19 cellular contexts compared by ENCODE assay signal in the genomic region with DNA sequence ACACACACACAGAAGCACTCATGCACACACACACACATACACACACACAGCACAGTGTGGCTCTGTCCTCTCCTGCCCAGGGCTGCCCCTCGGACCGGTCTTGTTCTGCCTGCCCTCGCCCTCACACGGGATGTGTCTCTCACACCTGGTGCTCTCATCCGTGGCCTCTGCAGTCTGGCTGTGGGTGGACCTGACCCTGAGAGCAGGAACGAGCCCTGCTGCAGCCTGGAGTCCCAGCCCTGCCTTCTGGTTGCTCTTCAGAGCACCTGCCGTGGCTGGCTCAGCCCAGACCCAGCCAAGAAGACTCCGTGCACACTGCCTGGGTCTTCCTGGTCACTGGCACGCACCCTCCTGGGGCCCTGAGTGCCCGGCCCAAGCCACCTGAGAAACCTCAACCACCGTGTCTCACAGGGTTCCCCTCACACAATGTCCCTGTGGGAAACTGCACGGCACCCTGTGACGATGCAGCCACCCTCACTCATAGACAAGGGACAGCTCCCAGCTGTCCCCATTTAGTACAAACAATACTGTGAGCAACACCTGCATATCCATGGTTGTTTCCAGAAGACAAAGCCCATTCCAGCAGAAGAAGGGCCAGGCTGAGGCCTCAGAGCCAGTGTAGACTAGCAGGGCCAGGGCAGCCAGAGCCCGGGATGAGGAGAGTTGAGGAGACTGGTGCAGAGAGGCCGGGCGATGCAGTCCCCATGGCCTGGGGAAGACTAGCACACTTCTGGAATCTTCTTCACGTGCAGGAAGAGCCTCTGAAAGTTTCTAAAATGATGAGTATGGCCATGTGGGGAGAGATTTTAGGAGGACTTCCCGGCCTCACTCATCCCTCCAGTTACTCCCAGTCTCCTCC.
DNase-seq lines count a peak whose midpoint lies in the region; ATAC-seq, FAIRE-seq and TF ChIP-seq lines count a peak whose summit lies in the region.
"Had no signal": no experiment of that assay in that cellular context is flagged by ENCODE, and none has a peak within 500 bp of the region (broad histone marks: within the 10 kb centered on the region; RNA-seq: fewer than 3 reads in every experiment).

No MANE protein-coding gene starts in this region.

- no peak for TF ChIP-seq CTCF in H1 (IDR thresholded peaks at IDR 0.05; ENCODE audit: control extremely low read depth in 1 of 3, insufficient read depth in 1 of 3, low read depth in 1 of 3, low read length in 3 of 3)

- CTCF ChIA-PET in H1 (lab: Charles Lee; ENCODE audit: partially characterized antibody): interaction anchor here (1.0 to 1.8 kb wide), 2 partner anchors 12 to 17 kb away, joined by 3 to 7 read pairs; no protein-coding TSS in a partner anchor

- H3K9me3 ChIP-seq in BLaER1 (peaks cover 36% of the 10 kb centered on the region), H1 (ENCODE audit: insufficient read depth in 2 of 2, low read depth in 1 of 2, low read length in 1 of 2) (no peaks in the 10 kb centered on the region; a peak in 1 of 4 replicates)
- H3K9me3 ChIP-seq: prostate gland had no signal

- H2BK5ac ChIP-seq in H1 (ENCODE audit: low read depth, low read length): no peak overlapping the region; the same call in 1 of the 2 replicates

- no peak overlapping the region for H3K14ac ChIP-seq in H1 (ENCODE audit: insufficient read length)

- H3K4me3 ChIP-seq in BLaER1 (no peak overlapping the region), H1 (ENCODE audit: extremely low read depth in 1 of 4, insufficient read depth in 2 of 4, low read depth in 3 of 4, low read length in 4 of 4) (no peak overlapping the region)
- H3K4me3 ChIP-seq: breast epithelium, heart left ventricle, prostate gland had no signal

- peak overlapping the region; percentile 75 for H3K4me2 ChIP-seq in BLaER1
- H3K4me2 ChIP-seq in H1 (ENCODE audit: insufficient read depth in 1 of 2, low read depth in 2 of 2, low read length in 2 of 2): no peak overlapping the region

- no peak overlapping the region for H2BK120ac ChIP-seq in H1 (replicated peaks; ENCODE audit: low read depth, low read length)

- in situ Hi-C loops in G401 (cut with HindIII; ENCODE audit: low sequenced_read_pairs): no loop called here

- no peak overlapping the region for H2AFZ ChIP-seq in H1 (ENCODE audit: low read length)

- no peak overlapping the region for H3K56ac ChIP-seq in H1 (replicated peaks; ENCODE audit: insufficient read length, low read depth, low read length)

- H3K23me2 ChIP-seq in H1 (ENCODE audit: low read depth, low read length): no peaks in the 10 kb centered on the region

- H3K27me3 ChIP-seq in BLaER1 (no peaks in the 10 kb centered on the region), H1 (replicated peaks in 1 of 4; ENCODE audit: control insufficient read depth in 3 of 4, extremely low read depth in 1 of 4, insufficient read depth in 3 of 4, low read length in 3 of 4) (no peaks in the 10 kb centered on the region)

- TF ChIP-seq RAD21 in H1 (IDR thresholded peaks at IDR 0.05 in 1 of 2, conservative IDR thresholded peaks at IDR 0.05 in 1 of 2; ENCODE audit: low read depth in 2 of 2, low read length in 2 of 2): no peak

- FAIRE-seq in H1 (lab: Jason Lieb, UNC): no peak
- FAIRE-seq in GM12892 (lab: Jason Lieb, UNC): no peak
- FAIRE-seq: TTC549 had no signal

- H4K20me1 ChIP-seq in BLaER1 (no peaks in the 10 kb centered on the region), H1 (replicated peaks in 1 of 2; ENCODE audit: control insufficient read depth in 1 of 2, insufficient read depth in 2 of 2, low read length in 2 of 2) (no peaks in the 10 kb centered on the region)

- no peak overlapping the region for H2BK12ac ChIP-seq in H1 (ENCODE audit: low read depth, low read length)

- no peaks in the 10 kb centered on the region for H3K79me2 ChIP-seq in H1 (ENCODE audit: control insufficient read depth in 1 of 2, insufficient read depth in 2 of 2, low read length in 2 of 2)

- no peak overlapping the region; the same call in 1 of the 2 replicates for H2BK20ac ChIP-seq in H1 (ENCODE audit: low read length)

- 88% methylated on average over 18 of the region's 18 CpGs; no CpG with 5 or more reads in 1 of the 2 experiments for WGBS in H1 (ENCODE audit: extremely low coverage in 1 of 2, insufficient coverage in 1 of 2, insufficient read length in 1 of 2, insufficient replicate concordance in 2 of 2, low coverage in 1 of 2, low lambda C conversion rate in 2 of 2, missing lambda C conversion rate in 1 of 2), 2 experiments

- no peak overlapping the region for H3K23ac ChIP-seq in H1 (ENCODE audit: insufficient read length)

- TF ChIP-seq POLR2A in H1 (IDR thresholded peaks at IDR 0.05; ENCODE audit: control extremely low read depth in 1 of 2, low read depth in 2 of 2, low read length in 2 of 2) (no peak), GM12892 (IDR thresholded peaks at IDR 0.05; ENCODE audit: low read depth, low read length) (no peak)

- no peak overlapping the region for H4K8ac ChIP-seq in H1 (ENCODE audit: extremely low read depth, insufficient read depth, low read length)

- H2AK5ac ChIP-seq in H1 (ENCODE audit: low read depth, low read length): peak overlapping the region; percentile 85

- no peak for TF ChIP-seq EP300 in H1 (IDR thresholded peaks at IDR 0.05; ENCODE audit: borderline replicate concordance in 1 of 2, low read depth in 2 of 2, low read length in 2 of 2)

- POLR2A ChIA-PET in H1 (lab: Charles Lee; ENCODE audit: partially characterized antibody): no interaction called here

- peak overlapping the region; percentile 52 for H3K27ac ChIP-seq in BLaER1
- H3K27ac ChIP-seq in H1 (ENCODE audit: low read depth, low read length): no peak overlapping the region
- H3K27ac ChIP-seq: breast epithelium, heart left ventricle, prostate gland had no signal

- no peak overlapping the region for H4K5ac ChIP-seq in H1 (ENCODE audit: insufficient read length, low read depth, low read length)

- no peaks in the 10 kb centered on the region for H3K36me3 ChIP-seq in BLaER1
- no peaks in the 10 kb centered on the region for H3K36me3 ChIP-seq in H1 (ENCODE audit: control insufficient read depth in 2 of 4, insufficient read depth in 4 of 4, low read length in 3 of 4)
- H3K36me3 ChIP-seq: breast epithelium, heart left ventricle, prostate gland had no signal

- DNase-seq in DMS153 treated with DMSO at 0.1 percent for 48 hours (lab: John Stamatoyannopoulos, UW; ENCODE audit: unreplicated experiment) (peak; percentile 27), NCI-H345 treated with DMSO at 0.1 percent for 48 hours (lab: John Stamatoyannopoulos, UW; ENCODE audit: unreplicated experiment) (peak; percentile 39), H1 (ENCODE audit: low read depth in 1 of 2, low spot score in 2 of 2) (no peak), GM12892 (ENCODE audit: insufficient read length) (no peak), G401 (ENCODE audit: low spot score) (no peak), AG08395 (ENCODE audit: low spot score) (no peak)
- DNase-seq: activated CD8-positive, alpha-beta memory T cell treated with anti-CD3 and anti-CD28 coated beads for 24 hours; CD4-positive, alpha-beta T cell; DND-41; NCI-H1048; stimulated activated CD4-positive, alpha-beta T cell treated with anti-CD3 and anti-CD28 coated beads, Interleukin-2, amount 100 ng/mL, for 24 hours; SW 1271; trophoblast cell had no signal

- no peaks in the 10 kb centered on the region for H3K79me1 ChIP-seq in H1 (ENCODE audit: low read depth, low read length)

- H3K9ac ChIP-seq in BLaER1 (no peak overlapping the region), H1 (replicated peaks in 1 of 4; ENCODE audit: extremely low read depth in 1 of 4, low read depth in 3 of 4, low read length in 3 of 4) (no peak overlapping the region)

- no peak for ATAC-seq in HG03521 (IDR thresholded peaks at IDR 0.05; ENCODE audit: unreplicated experiment)

- H3K4me1 ChIP-seq in BLaER1 (peaks cover 44% of the 10 kb centered on the region), H1 (replicated peaks in 1 of 4; ENCODE audit: control insufficient read depth in 3 of 4, insufficient read depth in 4 of 4, low read length in 3 of 4) (no peaks in the 10 kb centered on the region; a peak in 1 of 7 replicates)
- H3K4me1 ChIP-seq: breast epithelium, heart left ventricle, prostate gland had no signal

- no peak overlapping the region for H2BK15ac ChIP-seq in H1 (ENCODE audit: low read length)

- no peak overlapping the region for H3K4ac ChIP-seq in H1 (replicated peaks; ENCODE audit: insufficient read length, low read depth, low read length)

- H4K91ac ChIP-seq in H1 (replicated peaks; ENCODE audit: insufficient read length, low read length): no peak overlapping the region

- no peak overlapping the region for H3K18ac ChIP-seq in H1 (ENCODE audit: extremely low read depth, low read length)

TF ChIP-seq in H1, 55 proteins besides CTCF, POLR2A, EP300 and RAD21:
- TF ChIP-seq KDM5A (IDR thresholded peaks at IDR 0.05; ENCODE audit: low read length) (no peak), GTF2F1 (IDR thresholded peaks at IDR 0.05; ENCODE audit: borderline replicate concordance, low read depth, low read length) (no peak), JUND (IDR thresholded peaks at IDR 0.05; ENCODE audit: low read length) (no peak), GABPA (IDR thresholded peaks at IDR 0.05; ENCODE audit: borderline replicate concordance, insufficient read depth, low read length) (no peak)

Comparison
In these comparisons a context has a peak if more than half of its experiments do, and no peak if none do; other contexts are left out.
1. DNase-seq: peak in DMS153 treated with DMSO at 0.1 percent for 48 hours (single experiment) and NCI-H345 treated with DMSO at 0.1 percent for 48 hours (single experiment); none in H1 (0 of 2), GM12892 (single experiment), G401 (single experiment) and AG08395 (single experiment).